In the genomic region with DNA sequence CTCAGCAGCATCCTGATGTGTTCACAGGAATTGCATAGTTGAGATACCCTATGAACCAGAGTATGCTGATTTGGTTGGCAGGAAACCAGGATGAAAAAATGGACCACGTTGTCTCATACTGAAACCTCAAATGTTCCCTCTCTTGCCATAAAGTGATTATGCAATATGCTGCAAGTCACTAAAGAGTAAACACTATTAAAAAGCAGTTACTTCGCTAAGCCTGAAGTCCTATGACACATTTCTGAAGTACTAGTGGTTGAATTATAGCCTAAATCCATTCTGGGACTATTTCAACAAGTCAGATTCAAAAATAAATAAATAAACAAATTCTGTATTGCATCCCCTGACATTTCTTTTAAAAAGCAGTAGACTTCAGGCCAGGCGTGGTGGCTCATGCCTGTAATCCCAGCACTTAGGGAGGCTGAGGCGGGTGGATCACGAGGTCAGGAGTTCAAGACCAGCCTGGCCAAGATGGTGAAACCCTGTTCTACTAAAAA, we compare ENCODE assay signal across 9 cellular contexts.
DNase-seq lines count a peak whose midpoint lies in the region; ATAC-seq, FAIRE-seq and TF ChIP-seq lines count a peak whose summit lies in the region.
"Had no signal": no experiment of that assay in that cellular context is flagged by ENCODE, and none has a peak within 500 bp of the region (broad histone marks: within the 10 kb centered on the region; RNA-seq: fewer than 3 reads in every experiment).

No MANE protein-coding gene starts in this region.

- H3K27me3 Mint-ChIP-seq in CD4-positive, alpha-beta T cell, result no peaks in the 10 kb centered on the region

- ATAC-seq in GM19023 (IDR thresholded peaks at IDR 0.05; ENCODE audit: unreplicated experiment) (peak; percentile 71), HG03135 (IDR thresholded peaks at IDR 0.05; ENCODE audit: unreplicated experiment) (peak; percentile 66)
- ATAC-seq in CD4-positive, alpha-beta T cell (ENCODE audit: poor library complexity), result no peak

- no peak for FAIRE-seq in D721Med (lab: Jason Lieb, UNC)

- H3K36me3 Mint-ChIP-seq in CD4-positive, alpha-beta T cell (ENCODE audit: low read depth), result no peaks in the 10 kb centered on the region

- H3K4me3 ChIP-seq in AG04449 (ENCODE audit: low read depth, low read length), result no peak overlapping the region
- H3K4me3 ChIP-seq: cardiac muscle cell had no signal

- H3K9me3 Mint-ChIP-seq in CD4-positive, alpha-beta T cell, result no peaks in the 10 kb centered on the region

- in situ Hi-C loops in GM13976 (cut with MboI; ENCODE audit: low sequenced_read_pairs, unreplicated experiment), result loop anchor here (25.0 kb wide), 1 partner anchor 266 kb away; no protein-coding TSS in a partner anchor

- no peak overlapping the region for H3K4me3 Mint-ChIP-seq in CD4-positive, alpha-beta T cell

- CTCF ChIA-PET in AG04449 (lab: Yijun Ruan, JAX), result interaction anchor here (2.1 kb wide), 1 partner anchor 97 kb away, joined by 7 read pairs; no protein-coding TSS in a partner anchor
- CTCF ChIA-PET in CD4-positive, alpha-beta T cell (lab: Charles Lee), result no interaction called here

- no peaks in the 10 kb centered on the region for H3K4me1 Mint-ChIP-seq in CD4-positive, alpha-beta T cell (ENCODE audit: low read depth)

- intact Hi-C loops in CD4-positive, alpha-beta T cell (cut with DNase I, micrococcal nuclease), result no loop called here

- no peaks in the 10 kb centered on the region for H3K9me3 ChIP-seq in CD4-positive, alpha-beta T cell (ENCODE audit: control insufficient read depth, low read length)

- no peak overlapping the region for H3K27ac ChIP-seq in CD4-positive, alpha-beta T cell (ENCODE audit: low read depth, low read length)
- H3K27ac ChIP-seq: cardiac muscle cell had no signal

- no peaks in the 10 kb centered on the region for H3K27me3 ChIP-seq in CD4-positive, alpha-beta T cell (ENCODE audit: control insufficient read depth, insufficient read depth, low read length)
- H3K27me3 ChIP-seq: cardiac muscle cell had no signal

- H3K27ac Mint-ChIP-seq in CD4-positive, alpha-beta T cell, result no peak overlapping the region

- no peak for TF ChIP-seq CTCF in AG04449 (IDR thresholded peaks at IDR 0.05; ENCODE audit: insufficient read depth, low read length, missing control alignments)
- no peak for TF ChIP-seq CTCF in CD4-positive, alpha-beta T cell (IDR thresholded peaks at IDR 0.05)
- TF ChIP-seq CTCF in GM13976 (IDR thresholded peaks at IDR 0.05; ENCODE audit: borderline replicate concordance, control extremely low read depth, extremely low read depth, insufficient read depth, missing control alignments), result no peak
- TF ChIP-seq CTCF in D721Med (IDR thresholded peaks at IDR 0.05; ENCODE audit: insufficient read depth, missing control alignments), result no peak

- POLR2A ChIA-PET in AG04449 (lab: Yijun Ruan, JAX), result no interaction called here
- POLR2A ChIA-PET in CD4-positive, alpha-beta T cell (lab: Charles Lee), result no interaction called here

- DNase-seq in AG04449 (ENCODE audit: low read depth, low spot score) (peak; percentile 86), T1000 (lab: John Stamatoyannopoulos, UW) (peak; percentile 38), iris pigment epithelial cell (ENCODE audit: low read depth) (peak; percentile 98), GM13976 (ENCODE audit: low spot score) (no peak), D721Med (ENCODE audit: insufficient read length, low spot score) (no peak)
- no peak for DNase-seq in CD4-positive, alpha-beta T cell

Comparison
In these comparisons a context has a peak if more than half of its experiments do, and no peak if none do; other contexts are left out.
1. DNase-seq: peak in AG04449 (single experiment), T1000 (single experiment) and iris pigment epithelial cell (single experiment); none in CD4-positive, alpha-beta T cell (0 of 10), GM13976 (single experiment) and D721Med (single experiment).